In the genomic region with DNA sequence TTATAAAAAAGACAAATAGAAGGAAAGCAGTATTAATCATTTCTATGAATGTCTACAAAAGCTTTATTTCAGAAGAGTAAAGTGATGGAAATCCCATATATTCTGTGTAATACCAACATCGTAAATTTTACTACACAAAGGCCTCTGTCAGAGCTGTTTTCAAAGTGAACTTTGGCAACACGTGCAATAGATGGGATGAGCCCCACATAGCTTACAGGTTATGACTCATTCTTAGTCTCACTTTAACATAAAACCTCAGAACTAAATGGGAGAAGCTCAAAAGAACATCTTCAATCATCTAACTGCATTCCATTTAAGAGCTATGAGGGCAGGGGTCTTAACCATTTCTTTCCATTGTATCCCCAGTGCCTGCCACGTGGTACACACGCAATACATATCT, we compare ENCODE assay signal across 15 cellular contexts. TPM values are rescaled to one million over a fixed set of nuclear protein-coding genes. Genes with fewer than 3 reads are reported as not detected.
DNase-seq lines count a peak whose midpoint lies in the region; ATAC-seq, FAIRE-seq and TF ChIP-seq lines count a peak whose summit lies in the region.
"Had no signal": no experiment of that assay in that cellular context is flagged by ENCODE, and none has a peak within 500 bp of the region (broad histone marks: within the 10 kb centered on the region; RNA-seq: fewer than 3 reads in every experiment).

No MANE protein-coding gene starts in this region.

- CTCF ChIA-PET in CD8-positive, alpha-beta T cell (lab: Charles Lee): interaction anchor here (0.9 kb wide), 3 partner anchors 24 to 259 kb away, joined by 3 read pairs; no protein-coding TSS in a partner anchor

- H3K4me3 Mint-ChIP-seq in CD8-positive, alpha-beta T cell: no peak overlapping the region
- H3K4me3 Mint-ChIP-seq: IgD-negative memory B cell, nephron progenitor cell had no signal

- no peaks in the 10 kb centered on the region for H3K9me3 Mint-ChIP-seq in CD8-positive, alpha-beta T cell
- H3K9me3 Mint-ChIP-seq: IgD-negative memory B cell, nephron progenitor cell had no signal

- H3K9me3 ChIP-seq in CD8-positive, alpha-beta T cell (ENCODE audit: low read length): no peaks in the 10 kb centered on the region
- H3K9me3 ChIP-seq in MG63 (no peaks in the 10 kb centered on the region), pancreas (no peaks in the 10 kb centered on the region), thyroid gland (no peaks in the 10 kb centered on the region), kidney (ENCODE audit: control insufficient read depth in 1 of 2, low read length in 2 of 2) (no peaks in the 10 kb centered on the region)
- H3K9me3 ChIP-seq: upper lobe of right lung had no signal

- ATAC-seq in CD8-positive, alpha-beta T cell: peak; percentile 34
- peak; percentile 90 for ATAC-seq in left colon
- ATAC-seq in pancreas: no peak
- ATAC-seq: upper lobe of right lung had no signal

- intact Hi-C loops in CD8-positive, alpha-beta T cell (cut with DNase I, micrococcal nuclease): no loop called here
- intact Hi-C loops in left colon (cut with DNase I, micrococcal nuclease) (no loop called here), pancreas (cut with DNase I) (no loop called here), thyroid gland (cut with DNase I) (no loop called here), kidney (cut with DNase I) (no loop called here)

- 90 to 91% methylated on average over 4 of the region's 4 CpGs for WGBS in pancreas, 2 donors
- WGBS in thyroid gland, 2 donors: 88 to 93% methylated on average over 4 of the region's 4 CpGs

- H3K4me1 Mint-ChIP-seq in CD8-positive, alpha-beta T cell (ENCODE audit: low read depth): peaks cover 53% of the 10 kb centered on the region
- H3K4me1 Mint-ChIP-seq: nephron progenitor cell had no signal

- TF ChIP-seq POLR2A in thyroid gland (IDR thresholded peaks at IDR 0.05): no peak

- no peak overlapping the region for H3K9ac ChIP-seq in kidney (ENCODE audit: low read length in 2 of 2)

- in situ Hi-C loops in astrocyte of the cerebellum (cut with HindIII; ENCODE audit: low sequenced_read_pairs): no loop called here

- FAIRE-seq in pancreas (lab: Jason Lieb, UNC) (no peak), kidney (lab: Jason Lieb, UNC) (no peak)

- H3K27me3 Mint-ChIP-seq in CD8-positive, alpha-beta T cell (ENCODE audit: low read depth): no peaks in the 10 kb centered on the region
- H3K27me3 Mint-ChIP-seq: IgD-negative memory B cell had no signal

- POLR2A ChIA-PET in CD8-positive, alpha-beta T cell (lab: Charles Lee): interaction anchor here (1.2 to 1.7 kb wide), 3 partner anchors 11 to 142 kb away, joined by 3 to 10 read pairs (median 3); partner anchors contain the start of gene VPS4B

- peaks cover 13% of the 10 kb centered on the region for H3K4me1 ChIP-seq in CD8-positive, alpha-beta T cell (ENCODE audit: insufficient read depth, low read length)
- H3K4me1 ChIP-seq in pancreas (peaks cover 0 to 2% (median 0%) of the 10 kb centered on the region in 3 donors), thyroid gland (peaks cover 10 to 12% of the 10 kb centered on the region in 2 donors), kidney (ENCODE audit: control insufficient read depth in 1 of 2, insufficient read depth in 1 of 2, low read depth in 1 of 2, low read length in 2 of 2) (no peaks in the 10 kb centered on the region)
- H3K4me1 ChIP-seq: upper lobe of right lung had no signal

- peaks cover 31% of the 10 kb centered on the region for H3K36me3 ChIP-seq in CD8-positive, alpha-beta T cell (ENCODE audit: insufficient read depth, low read length)
- H3K36me3 ChIP-seq in MG63: peaks cover 41% of the 10 kb centered on the region
- peaks cover 0 to 25% (median 0%) of the 10 kb centered on the region in 3 donors for H3K36me3 ChIP-seq in pancreas
- peaks cover 20 to 31% of the 10 kb centered on the region in 2 donors for H3K36me3 ChIP-seq in thyroid gland
- peaks cover 25 to 50% of the 10 kb centered on the region in 2 donors for H3K36me3 ChIP-seq in kidney (ENCODE audit: control insufficient read depth in 1 of 2, insufficient read depth in 2 of 2, low read length in 2 of 2)

- H3K36me3 Mint-ChIP-seq in CD8-positive, alpha-beta T cell: peaks cover 67% of the 10 kb centered on the region

- H3K27ac ChIP-seq in CD8-positive, alpha-beta T cell (ENCODE audit: low read depth, low read length): no peak overlapping the region
- H3K27ac ChIP-seq in pancreas (no peak overlapping the region), thyroid gland (no peak overlapping the region), kidney (ENCODE audit: low read depth in 2 of 2, low read length in 2 of 2) (no peak overlapping the region)
- H3K27ac ChIP-seq: upper lobe of right lung had no signal

- H3K27ac Mint-ChIP-seq in CD8-positive, alpha-beta T cell: peak overlapping the region; percentile 41

- no peak for DNase-seq in CD8-positive, alpha-beta T cell
- DNase-seq in MG63 (peak; percentile 27), astrocyte of the cerebellum (ENCODE audit: low read depth) (peak; percentile 38), left colon (no peak), pancreas (no peak), thyroid gland (no peak), cortex of kidney (lab: John Stamatoyannopoulos, UW) (no peak), kidney (no peak)
- DNase-seq: amygdala, hypothalamus, NCI-H526 treated with DMSO at 0.1 percent for 48 hours, nephron progenitor cell, T1000, upper lobe of right lung had no signal

- TF ChIP-seq CTCF in CD8-positive, alpha-beta T cell (IDR thresholded peaks at IDR 0.05): no peak
- TF ChIP-seq CTCF in astrocyte of the cerebellum (IDR thresholded peaks at IDR 0.05; ENCODE audit: low read depth, low read length, missing control alignments) (no peak), pancreas (IDR thresholded peaks at IDR 0.05) (no peak), thyroid gland (IDR thresholded peaks at IDR 0.05) (no peak), kidney (IDR thresholded peaks at IDR 0.05; ENCODE audit: borderline replicate concordance, extremely low read depth, insufficient read depth) (no peak)

- H3K27me3 ChIP-seq in CD8-positive, alpha-beta T cell (ENCODE audit: insufficient read depth, low read length): no peaks in the 10 kb centered on the region
- H3K27me3 ChIP-seq in MG63 (no peaks in the 10 kb centered on the region), pancreas (no peaks in the 10 kb centered on the region), thyroid gland (no peaks in the 10 kb centered on the region)
- H3K27me3 ChIP-seq: upper lobe of right lung had no signal

- no peak overlapping the region for H3K4me3 ChIP-seq in CD8-positive, alpha-beta T cell (ENCODE audit: low read depth, low read length)
- H3K4me3 ChIP-seq in MG63 (no peak overlapping the region), astrocyte of the cerebellum (ENCODE audit: low read depth, low read length) (no peak overlapping the region), pancreas (no peak overlapping the region), thyroid gland (replicated peaks in 1 of 3) (no peak overlapping the region), kidney (ENCODE audit: low read length in 2 of 2) (no peak overlapping the region)
- H3K4me3 ChIP-seq: upper lobe of right lung had no signal

RNA-seq across cellular contexts. Expression of gene VPS4B, which starts 11.5 kb away (rescaled TPM):
- 10 to 100 TPM; 58.5 to 76.2 TPM for total RNA-seq in CD8-positive, alpha-beta T cell
- total RNA-seq in MG63 (2014; rRNA removed; shearing (Covaris generic); ENCODE audit: low replicate concordance): 28.9 and 43.9 TPM in 2 replicates
- total RNA-seq in left colon: 100 to 1,000 TPM; 123 to 163 TPM
- 10 to 100 TPM; 19.0 to 37.2 (median 28.9) TPM for total RNA-seq in pancreas
- polyA plus RNA-seq in pancreas: 10 to 100 TPM in 1 of 2 donors, 1 to 10 TPM in 1; 4.8 to 12.1 TPM
- total RNA-seq in thyroid gland: 10 to 100 TPM; 36.0 to 50.5 (median 40.9) TPM
- total RNA-seq in kidney: 63.7 TPM
- 15.7 TPM for polyA plus RNA-seq in kidney (ENCODE audit: insufficient read depth, low read depth, low replicate concordance)

RNA-seq across cellular contexts. Expression of gene KDSR, which starts 43.8 kb away (rescaled TPM):
- 10 to 100 TPM; 12.8 to 13.9 TPM for total RNA-seq in CD8-positive, alpha-beta T cell
- 17.5 and 23.7 TPM in 2 replicates for total RNA-seq in MG63 (2014; rRNA removed; shearing (Covaris generic); ENCODE audit: low replicate concordance)
- total RNA-seq in left colon: 10 to 100 TPM; 32.6 to 42.8 TPM
- 10 to 100 TPM; 18.0 to 37.2 (median 23.3) TPM for total RNA-seq in pancreas
- 10 to 100 TPM in 1 of 2 donors, 1 to 10 TPM in 1; 4.8 to 12.4 TPM for polyA plus RNA-seq in pancreas
- total RNA-seq in thyroid gland: 10 to 100 TPM; 30.7 to 85.7 (median 46.8) TPM
- total RNA-seq in kidney: 73.5 TPM
- 22.5 TPM for polyA plus RNA-seq in kidney (ENCODE audit: insufficient read depth, low read depth, low replicate concordance)

Comparison
In these comparisons a context has a peak if more than half of its experiments do, and no peak if none do; other contexts are left out.
1. ATAC-seq: peak in CD8-positive, alpha-beta T cell (single experiment) and left colon (single experiment); none in pancreas (0 of 4).
2. DNase-seq: peak in MG63 (single experiment) and astrocyte of the cerebellum (single experiment); none in CD8-positive, alpha-beta T cell (0 of 7), left colon (0 of 2), pancreas (0 of 6), thyroid gland (0 of 2), cortex of kidney (single experiment) and kidney (single experiment).